Comparison of ENCODE assay signal across 8 cellular contexts in the genomic region with DNA sequence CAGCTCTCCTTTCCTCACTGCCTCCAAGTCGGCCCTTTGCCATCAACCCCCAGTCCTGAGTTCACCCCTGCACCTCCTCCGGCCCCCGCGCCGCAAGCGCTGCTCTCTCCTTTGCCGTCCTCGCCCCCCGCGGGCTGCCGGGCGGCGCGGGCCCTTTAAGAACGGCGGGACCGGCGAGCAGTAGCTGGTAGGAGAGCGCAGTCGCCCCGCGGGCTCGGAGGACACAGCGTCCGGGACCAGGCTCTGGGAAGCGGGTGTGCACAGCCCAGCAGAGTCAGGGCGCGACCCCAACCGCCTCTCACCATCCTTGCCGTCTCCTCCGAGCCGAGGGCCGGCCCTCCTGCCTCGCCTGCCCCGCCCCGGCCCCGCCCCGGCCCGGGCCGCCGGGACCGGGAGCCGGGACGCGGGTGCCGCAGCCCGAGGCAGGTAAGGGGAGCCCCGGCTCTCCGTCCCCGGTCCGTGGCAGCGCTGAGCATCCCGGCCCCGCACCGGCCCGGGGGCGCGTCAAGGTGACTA. TPM values are rescaled to one million over a fixed set of nuclear protein-coding genes. Genes with fewer than 3 reads are reported as not detected.
A peak's percentile ranks its signal among the peaks of the same experiment; 100 is the strongest.
DNase-seq lines count a peak whose midpoint lies in the region; ATAC-seq and TF ChIP-seq lines count a peak whose summit lies in the region.

A gene (plus strand): TSS at position 198 of the 516 bp plus-strand sequence. CDS start 914 bp downstream, outside the sequence.

- peak within 1 kb of the TSS; percentile 56 for H3K4me3 ChIP-seq in LNCaP clone FGC (ENCODE audit: low read depth, low read length)

- DNase-seq in CD4-positive, alpha-beta T cell: peak in 5 of 10 experiments; percentile 4 to 25 (median 15)
- no peak for DNase-seq in LNCaP clone FGC (ENCODE audit: low read depth)
- DNase-seq in activated naive CD4-positive, alpha-beta T cell treated with anti-CD3 and anti-CD28 coated beads, Interleukin-2, amount 10 ng/mL, durations not matched to agents 7 days and 5 days: peak; percentile 57
- peak; percentile 51 for DNase-seq in left ventricle myocardium superior
- DNase-seq in sciatic nerve (ENCODE audit: low spot score): no peak
- DNase-seq in NCI-H2171 treated with DMSO at 0.1 percent for 48 hours (lab: John Stamatoyannopoulos, UW): no peak

- H3K27ac ChIP-seq in CD4-positive, alpha-beta T cell (ENCODE audit: low read depth, low read length): no peak within 1 kb of the TSS

- no peaks in the 10 kb centered on the region for H3K9me3 Mint-ChIP-seq in CD4-positive, alpha-beta T cell
- H3K9me3 Mint-ChIP-seq in activated naive CD4-positive, alpha-beta T cell treated with anti-CD3 and anti-CD28 coated beads, Interleukin-2, amount 10 ng/mL, durations not matched to agents 7 days and 5 days: no peaks in the 10 kb centered on the region

- intact Hi-C loops in CD4-positive, alpha-beta T cell (cut with DNase I, micrococcal nuclease): no loop called here
- intact Hi-C loops in left ventricle myocardium superior (cut with micrococcal nuclease) (no loop called here), sciatic nerve (cut with DNase I) (no loop called here)

- no peaks in the 10 kb centered on the region for H3K36me3 Mint-ChIP-seq in CD4-positive, alpha-beta T cell (ENCODE audit: low read depth)
- H3K36me3 Mint-ChIP-seq in activated naive CD4-positive, alpha-beta T cell treated with anti-CD3 and anti-CD28 coated beads, Interleukin-2, amount 10 ng/mL, durations not matched to agents 7 days and 5 days: no peaks in the 10 kb centered on the region

- H3K27ac Mint-ChIP-seq in CD4-positive, alpha-beta T cell: no peak within 1 kb of the TSS
- no peak within 1 kb of the TSS for H3K27ac Mint-ChIP-seq in activated naive CD4-positive, alpha-beta T cell treated with anti-CD3 and anti-CD28 coated beads, Interleukin-2, amount 10 ng/mL, durations not matched to agents 7 days and 5 days

- H3K4me3 Mint-ChIP-seq in CD4-positive, alpha-beta T cell: peak within 1 kb of the TSS; percentile 84
- peak within 1 kb of the TSS; percentile 71 for H3K4me3 Mint-ChIP-seq in activated naive CD4-positive, alpha-beta T cell treated with anti-CD3 and anti-CD28 coated beads, Interleukin-2, amount 10 ng/mL, durations not matched to agents 7 days and 5 days

- POLR2A ChIA-PET in CD4-positive, alpha-beta T cell (lab: Charles Lee): interaction anchor here (0.8 to 2.5 kb wide), 4 partner anchors 33 to 92 kb away, joined by 3 to 8 read pairs (median 3); a partner anchor contains a TSS

- peaks cover 25% of the 10 kb centered on the region for H3K27me3 ChIP-seq in CD4-positive, alpha-beta T cell (ENCODE audit: control insufficient read depth, insufficient read depth, low read length)

- peak; percentile 42 for ATAC-seq in CD4-positive, alpha-beta T cell (ENCODE audit: poor library complexity)
- peak; percentile 75 for ATAC-seq in left ventricle myocardium superior
- peak; percentile 33 for ATAC-seq in sciatic nerve
- ATAC-seq in GM18870 (IDR thresholded peaks at IDR 0.05; ENCODE audit: unreplicated experiment): no peak
- ATAC-seq in HG03469 (IDR thresholded peaks at IDR 0.05; ENCODE audit: unreplicated experiment): no peak

- peaks cover 18% of the 10 kb centered on the region for H3K4me1 Mint-ChIP-seq in CD4-positive, alpha-beta T cell (ENCODE audit: low read depth)
- peaks cover 17% of the 10 kb centered on the region for H3K4me1 Mint-ChIP-seq in activated naive CD4-positive, alpha-beta T cell treated with anti-CD3 and anti-CD28 coated beads, Interleukin-2, amount 10 ng/mL, durations not matched to agents 7 days and 5 days

- no peaks in the 10 kb centered on the region for H3K9me3 ChIP-seq in CD4-positive, alpha-beta T cell (ENCODE audit: control insufficient read depth, low read length)

- no peak for TF ChIP-seq CTCF in CD4-positive, alpha-beta T cell (IDR thresholded peaks at IDR 0.05)
- no peak for TF ChIP-seq CTCF in LNCaP clone FGC (IDR thresholded peaks at IDR 0.05; ENCODE audit: control insufficient read depth, extremely low read depth, insufficient read depth)

- H3K27me3 Mint-ChIP-seq in CD4-positive, alpha-beta T cell: peaks cover 55% of the 10 kb centered on the region
- H3K27me3 Mint-ChIP-seq in activated naive CD4-positive, alpha-beta T cell treated with anti-CD3 and anti-CD28 coated beads, Interleukin-2, amount 10 ng/mL, durations not matched to agents 7 days and 5 days: peaks cover 85% of the 10 kb centered on the region

- CTCF ChIA-PET in CD4-positive, alpha-beta T cell (lab: Charles Lee): no interaction called here
- CTCF ChIA-PET in activated naive CD4-positive, alpha-beta T cell treated with anti-CD3 and anti-CD28 coated beads, Interleukin-2, amount 10 ng/mL, durations not matched to agents 7 days and 5 days (lab: Charles Lee): interaction anchor here (1.1 to 1.5 kb wide), 3 partner anchors 47 to 92 kb away, joined by 3 to 5 read pairs (median 3); a partner anchor contains a TSS

RNA-seq across cellular contexts. Expression of the gene that starts here (rescaled TPM):
- under 1 TPM in 1 of 2 experiments, not detected in 1; 0.08 TPM for total RNA-seq in CD4-positive, alpha-beta T cell
- 1.1 TPM for total RNA-seq in left ventricle myocardium superior
- total RNA-seq in sciatic nerve: not detected

Comparison
In these comparisons a context has a peak if more than half of its experiments do, and no peak if none do; other contexts are left out.
1. Peak in ATAC-seq in CD4-positive, alpha-beta T cell; RNA of the gene not detected or under 1 TPM.
2. Peak in ATAC-seq in sciatic nerve; RNA of the gene not detected or under 1 TPM.
3. DNase-seq: peak in activated naive CD4-positive, alpha-beta T cell treated with anti-CD3 and anti-CD28 coated beads, Interleukin-2, amount 10 ng/mL, durations not matched to agents 7 days and 5 days (single experiment) and left ventricle myocardium superior (single experiment); none in LNCaP clone FGC (single experiment), sciatic nerve (single experiment) and NCI-H2171 treated with DMSO at 0.1 percent for 48 hours (single experiment).